15 cellular contexts compared by ENCODE assay signal in the genomic region with DNA sequence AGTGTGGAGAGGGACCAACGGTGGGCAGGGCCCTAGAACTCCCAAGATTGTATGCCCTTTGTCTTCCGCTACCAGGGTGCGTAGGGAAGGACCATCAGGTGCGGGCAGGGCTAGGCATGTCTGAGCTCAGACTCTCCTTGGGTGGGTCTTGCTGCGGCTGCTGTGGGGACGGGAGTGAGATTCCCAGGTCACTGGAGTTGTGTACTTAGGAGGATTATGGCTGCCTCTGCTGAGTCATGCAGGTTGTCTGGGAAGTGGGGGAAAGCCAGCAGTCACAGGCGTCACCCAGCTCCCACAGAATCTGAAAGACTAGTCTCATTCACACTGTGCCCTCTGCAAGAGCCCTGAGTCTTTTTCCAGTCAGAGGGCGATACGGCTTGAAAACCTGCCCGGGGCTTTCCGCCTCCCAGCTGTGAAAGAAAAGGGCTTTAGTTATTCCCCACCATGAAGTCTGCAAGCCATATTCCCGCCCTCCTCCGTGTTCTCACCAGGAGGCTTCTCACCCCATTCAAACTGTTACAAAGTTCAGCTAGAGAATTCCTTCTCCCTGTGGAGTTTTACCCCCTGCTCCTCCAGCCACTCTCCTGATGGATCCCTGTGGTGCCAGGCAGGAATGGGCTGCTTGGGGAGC. TPM values are rescaled to one million over a fixed set of nuclear protein-coding genes. Genes with fewer than 3 reads are reported as not detected.
DNase-seq lines count a peak whose midpoint lies in the region; TF ChIP-seq lines count a peak whose summit lies in the region.
"Not testable (repeated sequence)": the region's sequence is repeated elsewhere in the genome, so short reads cannot be mapped to it uniquely, and the experiment has no call there.
"Had no signal": no experiment of that assay in that cellular context is flagged by ENCODE, and none has a peak within 500 bp of the region (broad histone marks: within the 10 kb centered on the region; RNA-seq: fewer than 3 reads in every experiment).

No MANE protein-coding gene starts in this region.

- peaks cover 21 to 43% (median 32%) of the 10 kb centered on the region in 5 experiments for H3K9me3 Mint-ChIP-seq in brain
- H3K9me3 Mint-ChIP-seq in progenitor cell of endocrine pancreas (ENCODE audit: low read depth), result not testable (repeated sequence)

- not testable (repeated sequence) for H3K27ac ChIP-seq in HEK293 (ENCODE audit: extremely low read depth, low read depth, low read length)
- H3K27ac ChIP-seq in iPS-18a (ENCODE audit: low read length), result peak overlapping the region; percentile 84
- H3K27ac ChIP-seq in mesendoderm (ENCODE audit: low read depth, low read length), result peak overlapping the region; percentile 87

- H3K4me1 Mint-ChIP-seq in brain, result peaks cover 13% of the 10 kb centered on the region
- H3K4me1 Mint-ChIP-seq in progenitor cell of endocrine pancreas (ENCODE audit: low read depth), result not testable (repeated sequence)

- H3K18ac ChIP-seq in mesendoderm (ENCODE audit: low read length), result peak overlapping the region; percentile 47

- peak overlapping the region; percentile 70 for H3K4ac ChIP-seq in mesendoderm (ENCODE audit: low read depth, low read length)

- H3K36me3 Mint-ChIP-seq in brain; progenitor cell of endocrine pancreas (ENCODE audit: insufficient read depth): not testable (repeated sequence)

- not testable (repeated sequence) for H3K4me1 ChIP-seq in HEK293 (ENCODE audit: control insufficient read depth, insufficient read depth, low read length); mesendoderm (ENCODE audit: control insufficient read depth, low read depth, low read length)
- peaks cover 16% of the 10 kb centered on the region for H3K4me1 ChIP-seq in iPS-18a (ENCODE audit: control insufficient read depth, low read depth, low read length)

- not testable (repeated sequence) for H3K9ac ChIP-seq in iPS-18a (ENCODE audit: low read length); mesendoderm (ENCODE audit: low read length)

- peak overlapping the region; percentile 79 for H2BK5ac ChIP-seq in mesendoderm (ENCODE audit: low read length)

- not testable (repeated sequence) for H3K36me3 ChIP-seq in HEK293 (ENCODE audit: control insufficient read depth in 2 of 2, insufficient read depth in 1 of 2, low read length in 2 of 2); iPS-18a (ENCODE audit: control insufficient read depth, low read depth, low read length); mesendoderm (ENCODE audit: control insufficient read depth, insufficient read depth, low read length)

- WGBS in mesendoderm (ENCODE audit: extremely low coverage, insufficient coverage, low lambda C conversion rate), result no CpG with 5 or more reads among the region's 13 CpGs

- H4K5ac ChIP-seq in mesendoderm (ENCODE audit: low read length), result not testable (repeated sequence)

- H3K4me2 ChIP-seq in mesendoderm (ENCODE audit: low read length), result not testable (repeated sequence)

- not testable (repeated sequence) for H3K79me2 ChIP-seq in mesendoderm (ENCODE audit: control insufficient read depth, insufficient read depth, low read length)

- H3K23ac ChIP-seq in mesendoderm (ENCODE audit: low read length), result peak overlapping the region; percentile 81

- peak overlapping the region in 4 of 5 experiments; percentile 35 to 88 (median 60) for H3K27ac Mint-ChIP-seq in brain
- peak overlapping the region; percentile 75 for H3K27ac Mint-ChIP-seq in progenitor cell of endocrine pancreas

- H3K79me1 ChIP-seq in mesendoderm (ENCODE audit: low read length), result not testable (repeated sequence)

- H3K27me3 Mint-ChIP-seq in brain, result peaks cover 26% of the 10 kb centered on the region
- H3K27me3 Mint-ChIP-seq in progenitor cell of endocrine pancreas, result not testable (repeated sequence)

- not testable (repeated sequence) for H4K8ac ChIP-seq in mesendoderm (ENCODE audit: low read depth, low read length)

- H2AK5ac ChIP-seq in mesendoderm (ENCODE audit: low read length), result not testable (repeated sequence)

- peak overlapping the region; percentile 67 for H2BK15ac ChIP-seq in mesendoderm (replicated peaks; ENCODE audit: low read depth)

- H3K56ac ChIP-seq in mesendoderm (ENCODE audit: low read length), result peak overlapping the region; percentile 81

- CTCF ChIA-PET in HEK293 (lab: Yijun Ruan, JAX), result interaction anchor here (0.7 kb wide), 1 partner anchor 775 kb away, joined by 3 read pairs; no protein-coding TSS in a partner anchor

- not testable (repeated sequence) for H3K4me3 ChIP-seq in HEK293 (ENCODE audit: low read depth, low read length); epithelial cell of esophagus (ENCODE audit: low read length); iPS-18a (ENCODE audit: low read length); mesendoderm (ENCODE audit: low read length)

- H3K27me3 ChIP-seq in iPS-18a (ENCODE audit: control insufficient read depth, insufficient read depth, low read length); mesendoderm (ENCODE audit: insufficient read depth, low read length, poor library complexity): not testable (repeated sequence)

- not testable (repeated sequence) for H2BK120ac ChIP-seq in mesendoderm (ENCODE audit: low read depth, low read length)

- POLR2A ChIA-PET in HEK293 (lab: Yijun Ruan, JAX), result not testable (repeated sequence)

- DNase-seq in A172 (ENCODE audit: low spot score) (peak; percentile 38), RPMI7951 (ENCODE audit: low read depth) (peak; percentile 15), epithelial cell of esophagus (ENCODE audit: low read depth) (peak; percentile 51), mesendoderm (peak; percentile 85)
- DNase-seq in progenitor cell of endocrine pancreas (ENCODE audit: low spot score, unreplicated experiment), result not testable (repeated sequence)

- peak overlapping the region in 1 of 5 experiments; percentile 9 for H3K4me3 Mint-ChIP-seq in brain
- not testable (repeated sequence) for H3K4me3 Mint-ChIP-seq in progenitor cell of endocrine pancreas (ENCODE audit: low read depth)

- not testable (repeated sequence) for H3K9me3 ChIP-seq in HEK293 (ENCODE audit: control insufficient read depth, insufficient read depth, low read depth, low read length); iPS-18a (ENCODE audit: control insufficient read depth, low read depth, low read length)

- TF ChIP-seq CTCF in HEK293 (tag by site-specific recombination; IDR thresholded peaks at IDR 0.05); brain (conservative IDR thresholded peaks at IDR 0.05); epithelial cell of esophagus (IDR thresholded peaks at IDR 0.05; ENCODE audit: insufficient read depth, low read depth, low read length, missing control alignments); progenitor cell of endocrine pancreas (IDR thresholded peaks at IDR 0.05; ENCODE audit: unreplicated experiment): not testable (repeated sequence)

TF ChIP-seq in HEK293, 187 proteins besides CTCF, POLR2A, EP300 and RAD21:
- peak; percentile 97 for TF ChIP-seq ZIC2 (tag by site-specific recombination; IDR thresholded peaks at IDR 0.05)
- TF ChIP-seq, protein P1, sequence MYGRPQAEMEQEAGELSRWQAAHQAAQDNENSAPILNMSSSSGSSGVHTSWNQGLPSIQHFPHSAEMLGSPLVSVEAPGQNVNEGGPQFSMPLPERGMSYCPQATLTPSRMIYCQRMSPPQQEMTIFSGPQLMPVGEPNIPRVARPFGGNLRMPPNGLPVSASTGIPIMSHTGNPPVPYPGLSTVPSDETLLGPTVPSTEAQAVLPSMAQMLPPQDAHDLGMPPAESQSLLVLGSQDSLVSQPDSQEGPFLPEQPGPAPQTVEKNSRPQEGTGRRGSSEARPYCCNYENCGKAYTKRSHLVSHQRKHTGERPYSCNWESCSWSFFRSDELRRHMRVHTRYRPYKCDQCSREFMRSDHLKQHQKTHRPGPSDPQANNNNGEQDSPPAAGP (tag by site-specific recombination; IDR thresholded peaks at IDR 0.05), result 0 out of 2 replicates have a peak, but pooled peaks have one; percentile 21

RNA-seq across cellular contexts. Expression of a gene that starts 9.1 kb away (rescaled TPM):
- total RNA-seq in A172 (2014; rRNA removed; shearing (Covaris generic)), result not detected in 2 replicates
- total RNA-seq in RPMI7951 (2014; rRNA removed; shearing (Covaris generic)), result not detected in 2 replicates
- not detected for polyA plus RNA-seq in brain (ENCODE audit: insufficient read depth, low read depth, low replicate concordance)
- not detected for polyA plus RNA-seq in mesendoderm (2013, experiment 1 of 2)
- not detected for polyA plus RNA-seq in mesendoderm (2013, experiment 2 of 2)
- not detected in 2 replicates for total RNA-seq in progenitor cell of endocrine pancreas
- total RNA-seq: CD8-positive, alpha-beta T cell; K562; LHCN-M2; OCI-LY7; Peyer's patch; Right ventricle myocardium superior had no signal
- polyA plus RNA-seq: AG04450, K562 had no signal
